ENCODE assay signal across 1 cellular context in genomic region chr13:33918199-33918932, GRCh38.
TF ChIP-seq lines count a peak whose summit lies in the region.

No MANE protein-coding gene starts in this region.

TF ChIP-seq in K562, 482 proteins besides CTCF, POLR2A, EP300 and RAD21 (continued from another document):
- TF ChIP-seq MAFF (IDR thresholded peaks at IDR 0.05; ENCODE audit: low read length) (peak; percentile 32; the same call in 1 of the 2 replicates), GTF2A2 (tag; IDR thresholded peaks at IDR 0.05) (no peak), MED1 (CRISPR knock-in tag; IDR thresholded peaks at IDR 0.05; ENCODE audit: borderline replicate concordance) (no peak), AFF1 (IDR thresholded peaks at IDR 0.05; ENCODE audit: low read depth in 1 of 2, partially characterized antibody in 2 of 2) (no peak), ZNF143 (CRISPR knock-in tag; IDR thresholded peaks at IDR 0.05) (no peak), LARP7 (IDR thresholded peaks at IDR 0.05) (no peak), C11orf30 (IDR thresholded peaks at IDR 0.05; ENCODE audit: low read depth) (peak; percentile 61; the same call in 1 of the 2 replicates), SRSF1 (IDR thresholded peaks at IDR 0.05; ENCODE audit: low read depth, low read length) (no peak), MECOM (CRISPR knock-in tag; IDR thresholded peaks at IDR 0.05) (no peak), RBM25 (IDR thresholded peaks at IDR 0.05; ENCODE audit: low read depth, low read length, severe bottlenecking) (no peak), ZNF316 (IDR thresholded peaks at IDR 0.05) (peak; percentile 49), MYNN (IDR thresholded peaks at IDR 0.05) (no peak), MYNN (CRISPR knock-in tag; IDR thresholded peaks at IDR 0.05) (no peak), MAFG (tag; conservative IDR thresholded peaks at IDR 0.05) (peak; percentile 59; the same call in 1 of the 2 replicates), MAFK (IDR thresholded peaks at IDR 0.05; ENCODE audit: low read length) (peak; percentile 41; the same call in 1 of the 2 replicates)
